In genomic region chr9:113993838-113994540, GRCh38 we compare ENCODE assay signal across 8 cellular contexts.
DNase-seq lines count a peak whose midpoint lies in the region; ATAC-seq and TF ChIP-seq lines count a peak whose summit lies in the region.

No MANE protein-coding gene starts in this region.

- ATAC-seq in heart left ventricle (peak; percentile 89 to 92 (median 90)), GM21515 (IDR thresholded peaks at IDR 0.05; ENCODE audit: unreplicated experiment) (no peak), GM21381 (IDR thresholded peaks at IDR 0.05; ENCODE audit: unreplicated experiment) (no peak)

- DNase-seq in M059J (ENCODE audit: low read depth) (peak; percentile 82), UCSD-AML1 (lab: John Stamatoyannopoulos, UW; ENCODE audit: unreplicated experiment) (peak; percentile 29), heart left ventricle (peak; percentile 86 to 93 (median 86)), glutamatergic neuron (no peak), cortex of kidney (lab: John Stamatoyannopoulos, UW) (no peak)

- H3K9ac ChIP-seq in skeletal muscle satellite cell (ENCODE audit: low read depth, low read length) = no peak overlapping the region

- no peak overlapping the region for H3K27ac Mint-ChIP-seq in glutamatergic neuron (ENCODE audit: unreplicated experiment)

- WGBS in heart left ventricle, 4 donors = 14 to 30% (median 17%) methylated on average over 10 to 14 of the region's 14 CpGs

- H3K9me3 ChIP-seq in heart left ventricle (no peaks in the 10 kb centered on the region), skeletal muscle satellite cell (replicated peaks; ENCODE audit: low read length) (no peaks in the 10 kb centered on the region)

- no peak overlapping the region for H3K4me3 ChIP-seq in heart left ventricle
- H3K4me3 ChIP-seq in skeletal muscle satellite cell (ENCODE audit: low read length) = no peak overlapping the region

- peaks cover 0 to 12% (median 0%) of the 10 kb centered on the region in 9 donors for H3K36me3 ChIP-seq in heart left ventricle
- peaks cover 9% of the 10 kb centered on the region for H3K36me3 ChIP-seq in skeletal muscle satellite cell (ENCODE audit: insufficient read depth, low read length)

- peaks cover 9% of the 10 kb centered on the region for H3K36me3 Mint-ChIP-seq in glutamatergic neuron (ENCODE audit: unreplicated experiment)

- peaks cover 24% of the 10 kb centered on the region for H3K4me1 Mint-ChIP-seq in glutamatergic neuron (ENCODE audit: low read depth, unreplicated experiment)

- H3K4me2 ChIP-seq in skeletal muscle satellite cell (ENCODE audit: low read length) = peak overlapping the region; percentile 33

- intact Hi-C loops in heart left ventricle (cut with DNase I) = loop anchor here in 1 of 10 donors (10.0 kb wide), 1 partner anchor 119 kb away; the partner anchor contains the start of gene ZNF618

- H3K27ac ChIP-seq in heart left ventricle = peak overlapping the region in 2 of 12 donors; percentile 34 to 56

- peaks cover 3% of the 10 kb centered on the region for H3K27me3 Mint-ChIP-seq in glutamatergic neuron (ENCODE audit: unreplicated experiment)

- H3K4me1 ChIP-seq in heart left ventricle (peaks cover 8 to 61% (median 38%) of the 10 kb centered on the region in 12 donors), skeletal muscle satellite cell (ENCODE audit: control insufficient read depth, insufficient read depth, low read length) (peaks cover 25% of the 10 kb centered on the region)

- no peak for TF ChIP-seq POLR2A in heart left ventricle (IDR thresholded peaks at IDR 0.05)

- peaks cover 9% of the 10 kb centered on the region for H3K9me3 Mint-ChIP-seq in glutamatergic neuron (ENCODE audit: unreplicated experiment)

- H3K4me3 Mint-ChIP-seq in glutamatergic neuron (ENCODE audit: unreplicated experiment) = no peak overlapping the region

- TF ChIP-seq CTCF in heart left ventricle (IDR thresholded peaks at IDR 0.05) = no peak
- TF ChIP-seq CTCF in glutamatergic neuron (IDR thresholded peaks at IDR 0.05; ENCODE audit: partially characterized antibody, unreplicated experiment) = no peak

- H3K27me3 ChIP-seq in heart left ventricle = no peaks in the 10 kb centered on the region
- H3K27me3 ChIP-seq in skeletal muscle satellite cell (ENCODE audit: control insufficient read depth, insufficient read depth, low read length) = no peaks in the 10 kb centered on the region

Comparison
In these comparisons a context has a peak if more than half of its experiments do, and no peak if none do; other contexts are left out.
1. DNase-seq: peak in M059J (single experiment), UCSD-AML1 (single experiment) and heart left ventricle (5 of 5); none in glutamatergic neuron (single experiment) and cortex of kidney (single experiment).
2. ATAC-seq: peak in heart left ventricle (4 of 4); none in GM21515 (single experiment) and GM21381 (single experiment).